In the genomic region with DNA sequence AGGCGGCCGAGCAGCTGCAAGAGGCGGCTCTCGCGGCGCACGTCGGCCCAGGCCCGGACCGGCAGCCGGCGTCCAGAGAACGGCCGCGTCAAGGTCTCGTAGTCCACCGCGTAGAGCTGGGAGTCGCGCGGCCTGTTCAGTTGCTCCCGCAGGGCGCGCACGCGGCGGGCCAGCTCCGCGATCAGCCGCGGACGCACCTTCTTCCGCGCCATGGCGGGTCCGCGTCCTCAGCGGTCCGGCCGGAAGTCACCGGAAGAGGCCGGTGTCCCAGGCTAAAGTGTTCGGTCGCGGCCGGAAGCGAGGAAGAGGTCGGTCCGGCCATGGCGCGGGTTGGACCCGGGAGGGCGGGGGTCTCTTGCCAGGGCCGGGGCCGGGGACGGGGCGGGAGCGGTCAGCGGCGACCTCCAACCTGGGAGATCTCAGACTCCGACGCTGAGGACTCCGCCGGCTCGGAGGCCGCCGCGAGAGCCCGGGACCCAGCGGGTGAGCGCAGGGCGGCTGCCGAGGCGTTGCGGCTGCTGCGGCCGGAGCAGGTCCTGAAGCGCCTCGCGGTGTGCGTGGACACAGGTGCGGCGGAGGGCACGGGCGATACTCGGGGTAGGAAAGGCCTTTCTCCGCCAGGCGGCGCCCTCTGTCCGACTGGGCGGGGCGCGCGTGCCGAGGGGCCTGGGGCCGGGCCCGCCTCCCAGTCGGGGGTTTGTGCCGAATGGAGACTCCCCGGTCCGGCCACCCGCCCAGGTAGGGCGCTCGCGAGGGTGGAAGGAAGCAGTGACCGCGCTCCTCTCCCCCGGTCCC, we compare ENCODE assay signal across 8 cellular contexts. TPM values are rescaled to one million over a fixed set of nuclear protein-coding genes. Genes with fewer than 3 reads are reported as not detected.
DNase-seq lines count a peak whose midpoint lies in the region; ATAC-seq and TF ChIP-seq lines count a peak whose summit lies in the region.

A gene (minus strand): TSS at position 227 of the 795 bp plus-strand sequence. CDS start 15 bp downstream, at position 212.

- peaks cover 10% of the 10 kb centered on the region for H3K4me1 Mint-ChIP-seq in neural progenitor cell

- peaks cover 3% of the 10 kb centered on the region for H3K27me3 Mint-ChIP-seq in neural progenitor cell (ENCODE audit: insufficient read depth, low read depth)

- peak within 1 kb of the TSS; percentile 95 for H3K4me2 ChIP-seq in neural progenitor cell

- H3K36me3 Mint-ChIP-seq in neural progenitor cell = peaks cover 3% of the 10 kb centered on the region

- no peaks in the 10 kb centered on the region for H3K27me3 ChIP-seq in neural progenitor cell
- no peaks in the 10 kb centered on the region for H3K27me3 ChIP-seq in stomach smooth muscle (ENCODE audit: control insufficient read depth in 1 of 2, insufficient read depth in 2 of 2, low read length in 2 of 2)

- no peaks in the 10 kb centered on the region for H3K9me3 Mint-ChIP-seq in neural progenitor cell

- H3F3A ChIP-seq in neural progenitor cell (ENCODE audit: low read depth) = peaks cover 7% of the 10 kb centered on the region

- H3K4me3 Mint-ChIP-seq in neural progenitor cell = peak within 1 kb of the TSS; percentile 97

- H3K9ac ChIP-seq in neural progenitor cell = peak within 1 kb of the TSS; percentile 59
- peak within 1 kb of the TSS; percentile 74 to 78 for H3K9ac ChIP-seq in stomach smooth muscle (ENCODE audit: low read length in 2 of 2)

- TF ChIP-seq CTCF in LNCAP (IDR thresholded peaks at IDR 0.05) (peak; percentile 86), foreskin fibroblast (IDR thresholded peaks at IDR 0.05; ENCODE audit: low read depth, low read length) (peak; percentile 64), neural progenitor cell (IDR thresholded peaks at IDR 0.05) (peak; percentile 85)

- peak; percentile 33 for ATAC-seq in GM21447 (IDR thresholded peaks at IDR 0.05; ENCODE audit: unreplicated experiment)

- peak within 1 kb of the TSS; percentile 80 for H2AFZ ChIP-seq in neural progenitor cell (replicated peaks)

- H3K9me3 ChIP-seq in neural progenitor cell (ENCODE audit: low read depth) = no peaks in the 10 kb centered on the region
- no peaks in the 10 kb centered on the region for H3K9me3 ChIP-seq in stomach smooth muscle (ENCODE audit: control insufficient read depth in 2 of 2, low read length in 2 of 2)

- H3K4me3 ChIP-seq in foreskin fibroblast (ENCODE audit: low read depth in 1 of 2, low read length in 2 of 2) (peak within 1 kb of the TSS; percentile 62 to 75), neural progenitor cell (peak within 1 kb of the TSS; percentile 83), stomach smooth muscle (ENCODE audit: low read length in 2 of 2) (peak within 1 kb of the TSS; percentile 63 to 90)

- peaks cover 25% of the 10 kb centered on the region for H3K79me2 ChIP-seq in neural progenitor cell (ENCODE audit: low read depth)

- TF ChIP-seq POLR2A in Raji (IDR thresholded peaks at IDR 0.05; ENCODE audit: insufficient read depth, low read depth, low read length) = peak; percentile 87

- H3K27ac ChIP-seq in neural progenitor cell = no peak within 1 kb of the TSS
- H3K27ac ChIP-seq in stomach smooth muscle (ENCODE audit: low read length) = peak within 1 kb of the TSS; percentile 73

- peak; percentile 78 for DNase-seq in COR-L47 (lab: John Stamatoyannopoulos, UW)
- peak; percentile 59 for DNase-seq in activated gamma-delta T cell (lab: John Stamatoyannopoulos, UW)
- DNase-seq in foreskin fibroblast = peak; percentile 81 to 94
- peak; percentile 97 for DNase-seq in neural progenitor cell (ENCODE audit: low spot score)

- peaks cover 38% of the 10 kb centered on the region for H4K20me1 ChIP-seq in neural progenitor cell (ENCODE audit: low read depth)

- H3K36me3 ChIP-seq in neural progenitor cell (no peaks in the 10 kb centered on the region), stomach smooth muscle (ENCODE audit: control insufficient read depth in 2 of 2, insufficient read depth in 2 of 2, low read length in 2 of 2) (peaks cover 0 to 14% of the 10 kb centered on the region in 2 donors)

- no peak within 1 kb of the TSS for H3K27ac Mint-ChIP-seq in neural progenitor cell

- H3K4me1 ChIP-seq in neural progenitor cell = peaks cover 5% of the 10 kb centered on the region
- H3K4me1 ChIP-seq in stomach smooth muscle (ENCODE audit: control insufficient read depth, insufficient read depth, low read length) = peaks cover 45% of the 10 kb centered on the region

RNA-seq across cellular contexts. Expression of the gene that starts here (rescaled TPM):
- total RNA-seq in neural progenitor cell (ENCODE audit: low replicate concordance) = 48.4 and 108 TPM in 2 replicates
